Comparison of ENCODE assay signal across 10 cellular contexts in the genomic region with DNA sequence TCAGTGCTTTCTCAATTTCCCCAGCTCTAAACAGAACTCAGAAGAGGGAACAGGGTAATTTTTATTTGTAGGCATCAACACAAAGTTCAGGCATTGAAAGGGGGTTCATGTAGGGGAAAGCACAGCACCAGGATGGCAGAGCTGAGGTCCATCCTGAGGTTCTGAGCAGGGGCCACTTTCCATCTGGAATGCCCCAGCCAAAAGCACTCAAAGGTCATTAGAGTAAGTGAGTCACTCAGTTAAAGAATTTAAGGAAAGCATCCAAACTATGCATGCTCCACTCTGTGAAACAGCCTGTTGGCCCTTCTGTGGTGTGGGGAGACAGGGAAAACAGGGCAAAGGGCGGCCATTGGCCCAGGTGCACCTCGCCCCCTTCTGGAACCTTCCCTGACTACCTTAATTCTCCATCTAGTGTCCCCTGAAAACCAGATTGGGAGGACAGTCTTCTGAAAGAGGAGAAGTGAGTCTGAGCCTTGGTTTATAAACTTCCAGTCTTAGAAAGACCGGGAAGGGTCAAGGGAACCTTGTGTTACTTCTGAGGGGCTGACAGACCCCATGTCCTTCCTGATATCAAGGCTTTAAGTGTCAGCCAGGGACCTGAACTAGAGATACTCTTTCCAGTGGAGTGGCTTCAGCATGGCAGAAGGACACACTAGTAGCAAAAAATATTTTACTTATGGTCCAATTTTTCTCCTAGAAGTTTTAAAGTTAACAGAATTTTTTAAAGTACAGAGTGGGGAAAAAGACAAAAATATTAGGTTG.
DNase-seq lines count a peak whose midpoint lies in the region; ATAC-seq and TF ChIP-seq lines count a peak whose summit lies in the region.
"Had no signal": no experiment of that assay in that cellular context is flagged by ENCODE, and none has a peak within 500 bp of the region (broad histone marks: within the 10 kb centered on the region; RNA-seq: fewer than 3 reads in every experiment).

No MANE protein-coding gene starts in this region.

- peaks cover 18% of the 10 kb centered on the region for H3K4me1 ChIP-seq in RWPE2 (ENCODE audit: insufficient read depth, poor library complexity, severe bottlenecking)

- H3K4me3 ChIP-seq in RWPE2 (ENCODE audit: severe bottlenecking) (no peak overlapping the region), foreskin fibroblast (ENCODE audit: low read depth in 1 of 2, low read length in 2 of 2) (no peak overlapping the region)
- H3K4me3 ChIP-seq: skin epidermis had no signal

- no peaks in the 10 kb centered on the region for H3K36me3 Mint-ChIP-seq in osteocyte (ENCODE audit: unreplicated experiment)
- no peaks in the 10 kb centered on the region for H3K36me3 Mint-ChIP-seq in activated CD4-positive, alpha-beta T cell treated with anti-CD3 and anti-CD28 coated beads, Interleukin-2, amount 10 ng/mL, durations not matched to agents 24 days and 14 days (ENCODE audit: low read depth)

- no peaks in the 10 kb centered on the region for H3K9me3 ChIP-seq in RWPE2 (ENCODE audit: severe bottlenecking)

- DNase-seq in EL = peak; percentile 99
- DNase-seq in RWPE2 (ENCODE audit: low spot score) = no peak
- peak; percentile 92 to 95 for DNase-seq in foreskin fibroblast
- no peak for DNase-seq in osteocyte (ENCODE audit: extremely low spot score, unreplicated experiment)
- DNase-seq in activated CD4-positive, alpha-beta T cell treated with anti-CD3 and anti-CD28 coated beads for 1 hour = no peak
- DNase-seq in NCI-H128 (lab: John Stamatoyannopoulos, UW; ENCODE audit: unreplicated experiment) = no peak
- no peak for DNase-seq in activated CD4-positive, alpha-beta T cell treated with anti-CD3 and anti-CD28 coated beads, Interleukin-2, amount 10 ng/mL, durations not matched to agents 24 days and 14 days

- no peaks in the 10 kb centered on the region for H3K36me3 ChIP-seq in RWPE2 (ENCODE audit: low read depth)

- H3K27ac ChIP-seq in RWPE2 (ENCODE audit: poor library complexity, severe bottlenecking) = peak overlapping the region; percentile 71
- H3K27ac ChIP-seq: KMS-11 had no signal

- H3K4me3 Mint-ChIP-seq in osteocyte (ENCODE audit: unreplicated experiment) = no peak overlapping the region
- H3K4me3 Mint-ChIP-seq in activated CD4-positive, alpha-beta T cell treated with anti-CD3 and anti-CD28 coated beads, Interleukin-2, amount 10 ng/mL, durations not matched to agents 24 days and 14 days = no peak overlapping the region

- no peaks in the 10 kb centered on the region for H3K27me3 Mint-ChIP-seq in osteocyte (ENCODE audit: unreplicated experiment)
- peaks cover 2% of the 10 kb centered on the region for H3K27me3 Mint-ChIP-seq in activated CD4-positive, alpha-beta T cell treated with anti-CD3 and anti-CD28 coated beads, Interleukin-2, amount 10 ng/mL, durations not matched to agents 24 days and 14 days

- peak overlapping the region; percentile 81 for H3K27ac Mint-ChIP-seq in osteocyte (ENCODE audit: unreplicated experiment)
- H3K27ac Mint-ChIP-seq in activated CD4-positive, alpha-beta T cell treated with anti-CD3 and anti-CD28 coated beads, Interleukin-2, amount 10 ng/mL, durations not matched to agents 24 days and 14 days = no peak overlapping the region

- H3K4me1 Mint-ChIP-seq in osteocyte (ENCODE audit: unreplicated experiment) = peaks cover 44% of the 10 kb centered on the region
- H3K4me1 Mint-ChIP-seq in activated CD4-positive, alpha-beta T cell treated with anti-CD3 and anti-CD28 coated beads, Interleukin-2, amount 10 ng/mL, durations not matched to agents 24 days and 14 days = no peaks in the 10 kb centered on the region

- H3K9me3 Mint-ChIP-seq in osteocyte (ENCODE audit: unreplicated experiment) = no peaks in the 10 kb centered on the region
- H3K9me3 Mint-ChIP-seq in activated CD4-positive, alpha-beta T cell treated with anti-CD3 and anti-CD28 coated beads, Interleukin-2, amount 10 ng/mL, durations not matched to agents 24 days and 14 days = no peaks in the 10 kb centered on the region

- ATAC-seq in RWPE2 (ENCODE audit: low read depth) (peak; percentile 91), GM21360 (IDR thresholded peaks at IDR 0.05; ENCODE audit: unreplicated experiment) (no peak)

- intact Hi-C loops in activated CD4-positive, alpha-beta T cell treated with anti-CD3 and anti-CD28 coated beads, Interleukin-2, amount 10 ng/mL, durations not matched to agents 24 days and 14 days (cut with micrococcal nuclease) = no loop called here

- H3K27me3 ChIP-seq in RWPE2 (ENCODE audit: insufficient read depth, poor library complexity, severe bottlenecking) = no peaks in the 10 kb centered on the region

- TF ChIP-seq CTCF in RWPE2 (IDR thresholded peaks at IDR 0.05; ENCODE audit: poor library complexity, severe bottlenecking) = no peak
- no peak for TF ChIP-seq CTCF in foreskin fibroblast (IDR thresholded peaks at IDR 0.05; ENCODE audit: low read depth, low read length)
- TF ChIP-seq CTCF in osteocyte (IDR thresholded peaks at IDR 0.05) = no peak

Comparison
In these comparisons a context has a peak if more than half of its experiments do, and no peak if none do; other contexts are left out.
1. DNase-seq: peak in EL (single experiment) and foreskin fibroblast (2 of 2); none in RWPE2 (single experiment), osteocyte (single experiment), activated CD4-positive, alpha-beta T cell treated with anti-CD3 and anti-CD28 coated beads for 1 hour (single experiment), NCI-H128 (single experiment) and activated CD4-positive, alpha-beta T cell treated with anti-CD3 and anti-CD28 coated beads, Interleukin-2, amount 10 ng/mL, durations not matched to agents 24 days and 14 days (single experiment).